Comparison of ENCODE assay signal across 13 cellular contexts in genomic region chr4:173281420-173282333, GRCh38. TPM values are rescaled to one million over a fixed set of nuclear protein-coding genes. Genes with fewer than 3 reads are reported as not detected.
DNase-seq lines count a peak whose midpoint lies in the region; ATAC-seq and TF ChIP-seq lines count a peak whose summit lies in the region.
"Had no signal": no experiment of that assay in that cellular context is flagged by ENCODE, and none has a peak within 500 bp of the region (broad histone marks: within the 10 kb centered on the region; RNA-seq: fewer than 3 reads in every experiment).

No MANE protein-coding gene starts in this region.

- no peaks in the 10 kb centered on the region for H3F3A ChIP-seq in smooth muscle cell (ENCODE audit: low read depth)

- H3K4me1 Mint-ChIP-seq in activated T-helper 17 cell treated with anti-CD3 and anti-CD28 coated beads, Interleukin-2, amount 50 U/mL, for 72 hours, result peaks cover 10% of the 10 kb centered on the region
- no peaks in the 10 kb centered on the region for H3K4me1 Mint-ChIP-seq in activated CD4-positive, alpha-beta T cell treated with anti-CD3 and anti-CD28 coated beads, Interleukin-2, amount 10 ng/mL, durations not matched to agents 7 days and 5 days

- no peak overlapping the region for H2AFZ ChIP-seq in smooth muscle cell (ENCODE audit: low read depth)

- H3K4me3 ChIP-seq in smooth muscle cell, result peak overlapping the region; percentile 10

- H3K9me3 Mint-ChIP-seq in activated T-helper 17 cell treated with anti-CD3 and anti-CD28 coated beads, Interleukin-2, amount 50 U/mL, for 72 hours, result no peaks in the 10 kb centered on the region
- peaks cover 38% of the 10 kb centered on the region for H3K9me3 Mint-ChIP-seq in activated CD4-positive, alpha-beta T cell treated with anti-CD3 and anti-CD28 coated beads, Interleukin-2, amount 10 ng/mL, durations not matched to agents 7 days and 5 days

- ATAC-seq in GM18909 (IDR thresholded peaks at IDR 0.05; ENCODE audit: poor library complexity, unreplicated experiment) (peak; percentile 71), GM19452 (IDR thresholded peaks at IDR 0.05; ENCODE audit: unreplicated experiment) (no peak)
- ATAC-seq in activated T-helper 17 cell treated with anti-CD3 and anti-CD28 coated beads, Interleukin-2, amount 50 U/mL, for 72 hours (replicated peaks), result no peak
- ATAC-seq: naive thymus-derived CD8-positive, alpha-beta T cell had no signal

- H3K27me3 Mint-ChIP-seq in activated T-helper 17 cell treated with anti-CD3 and anti-CD28 coated beads, Interleukin-2, amount 50 U/mL, for 72 hours, result no peaks in the 10 kb centered on the region
- H3K27me3 Mint-ChIP-seq in activated CD4-positive, alpha-beta T cell treated with anti-CD3 and anti-CD28 coated beads, Interleukin-2, amount 10 ng/mL, durations not matched to agents 7 days and 5 days, result no peaks in the 10 kb centered on the region
- H3K27me3 Mint-ChIP-seq: naive thymus-derived CD8-positive, alpha-beta T cell had no signal

- H3K27ac Mint-ChIP-seq in activated T-helper 17 cell treated with anti-CD3 and anti-CD28 coated beads, Interleukin-2, amount 50 U/mL, for 72 hours, result peak overlapping the region; percentile 17
- no peak overlapping the region for H3K27ac Mint-ChIP-seq in activated CD4-positive, alpha-beta T cell treated with anti-CD3 and anti-CD28 coated beads, Interleukin-2, amount 10 ng/mL, durations not matched to agents 7 days and 5 days

- no peak overlapping the region for H3K4me3 Mint-ChIP-seq in activated T-helper 17 cell treated with anti-CD3 and anti-CD28 coated beads, Interleukin-2, amount 50 U/mL, for 72 hours
- H3K4me3 Mint-ChIP-seq in activated CD4-positive, alpha-beta T cell treated with anti-CD3 and anti-CD28 coated beads, Interleukin-2, amount 10 ng/mL, durations not matched to agents 7 days and 5 days, result no peak overlapping the region
- H3K4me3 Mint-ChIP-seq: naive thymus-derived CD8-positive, alpha-beta T cell; WTC11 had no signal

- 74% methylated on average over 13 of the region's 13 CpGs for WGBS in smooth muscle cell (ENCODE audit: low lambda C conversion rate)

- CTCF ChIA-PET in activated CD4-positive, alpha-beta T cell treated with anti-CD3 and anti-CD28 coated beads, Interleukin-2, amount 10 ng/mL, durations not matched to agents 7 days and 5 days (lab: Charles Lee), result interaction anchor here (1.1 kb wide), 1 partner anchor 268 kb away, joined by 3 read pairs; no protein-coding TSS in a partner anchor
- CTCF ChIA-PET in HEK293T (lab: Yijun Ruan, JAX), result interaction anchor here (0.9 to 4.5 kb wide), 3 partner anchors 20 to 268 kb away, joined by 3 to 20 read pairs (median 4); no protein-coding TSS in a partner anchor

- H3K27ac ChIP-seq in smooth muscle cell (ENCODE audit: low read depth), result no peak overlapping the region

- peak; percentile 85 to 93 for DNase-seq in Kasumi-1 (lab: John Stamatoyannopoulos, UW)
- DNase-seq in smooth muscle cell (lab: John Stamatoyannopoulos, UW; ENCODE audit: unreplicated experiment), result no peak
- no peak for DNase-seq in activated CD4-positive, alpha-beta T cell treated with anti-CD3 and anti-CD28 coated beads, Interleukin-2, amount 10 ng/mL, durations not matched to agents 7 days and 5 days
- DNase-seq in cortex of kidney (lab: John Stamatoyannopoulos, UW), result no peak
- DNase-seq in HEK293T (ENCODE audit: extremely low spot score), result no peak
- DNase-seq: Caco-2; naive thymus-derived CD8-positive, alpha-beta T cell; NCI-H187; stimulated activated CD8-positive, alpha-beta memory T cell treated with anti-CD3 and anti-CD28 coated beads, Interleukin-4, amount 100 ng/mL, for 48 hours had no signal

- peaks cover 6% of the 10 kb centered on the region for H3K36me3 ChIP-seq in smooth muscle cell (ENCODE audit: low read depth)

- H3K36me3 Mint-ChIP-seq in activated T-helper 17 cell treated with anti-CD3 and anti-CD28 coated beads, Interleukin-2, amount 50 U/mL, for 72 hours (ENCODE audit: low read depth), result no peaks in the 10 kb centered on the region
- peaks cover 9% of the 10 kb centered on the region for H3K36me3 Mint-ChIP-seq in activated CD4-positive, alpha-beta T cell treated with anti-CD3 and anti-CD28 coated beads, Interleukin-2, amount 10 ng/mL, durations not matched to agents 7 days and 5 days (ENCODE audit: low read depth)

- H3K4me1 ChIP-seq in smooth muscle cell (ENCODE audit: low read depth), result peaks cover 4% of the 10 kb centered on the region
- H3K4me1 ChIP-seq: Caco-2 had no signal

- no peak overlapping the region for H3K9ac ChIP-seq in smooth muscle cell (ENCODE audit: low read depth)

- no peaks in the 10 kb centered on the region for H3K79me2 ChIP-seq in smooth muscle cell (ENCODE audit: low read depth)

- POLR2A ChIA-PET in activated CD4-positive, alpha-beta T cell treated with anti-CD3 and anti-CD28 coated beads, Interleukin-2, amount 10 ng/mL, durations not matched to agents 7 days and 5 days (lab: Charles Lee), result no interaction called here
- POLR2A ChIA-PET in HEK293T (lab: Yijun Ruan, JAX), result interaction anchor here (0.7 to 0.9 kb wide), 2 partner anchors 11 to 53 kb away, joined by 3 read pairs; no protein-coding TSS in a partner anchor

- peaks cover 10% of the 10 kb centered on the region for H3K9me3 ChIP-seq in smooth muscle cell (replicated peaks; ENCODE audit: low read depth)

- TF ChIP-seq CTCF in smooth muscle cell (IDR thresholded peaks at IDR 0.05; ENCODE audit: borderline replicate concordance, insufficient read depth, poor library complexity, severe bottlenecking), result no peak

- H3K27me3 ChIP-seq in smooth muscle cell (ENCODE audit: low read depth), result no peaks in the 10 kb centered on the region

- peak overlapping the region; percentile 31 for H3K4me2 ChIP-seq in smooth muscle cell

- H4K20me1 ChIP-seq in smooth muscle cell (ENCODE audit: low read depth), result no peaks in the 10 kb centered on the region

TF ChIP-seq in HEK293T, 16 proteins besides CTCF, POLR2A, EP300 and RAD21:
- no peak for TF ChIP-seq ZNF384 (IDR thresholded peaks at IDR 0.05)
- no peak for TF ChIP-seq TARDBP (IDR thresholded peaks at IDR 0.05)
- no peak for TF ChIP-seq LEF1 (IDR thresholded peaks at IDR 0.05; ENCODE audit: borderline replicate concordance)
- no peak for TF ChIP-seq HDGF (IDR thresholded peaks at IDR 0.05; ENCODE audit: borderline replicate concordance)
- TF ChIP-seq SP1 (IDR thresholded peaks at IDR 0.05), result no peak
- no peak for TF ChIP-seq FOXA1 (IDR thresholded peaks at IDR 0.05)
- TF ChIP-seq ELF4 (IDR thresholded peaks at IDR 0.05), result no peak
- TF ChIP-seq FOXK2 (IDR thresholded peaks at IDR 0.05), result no peak
- no peak for TF ChIP-seq BHLHE40 (IDR thresholded peaks at IDR 0.05; ENCODE audit: borderline replicate concordance)
- no peak for TF ChIP-seq CTBP1 (IDR thresholded peaks at IDR 0.05; ENCODE audit: borderline replicate concordance)
- TF ChIP-seq ARNT (IDR thresholded peaks at IDR 0.05), result no peak
- TF ChIP-seq SUZ12 (IDR thresholded peaks at IDR 0.05), result no peak
- no peak for TF ChIP-seq NFRKB (IDR thresholded peaks at IDR 0.05)
- TF ChIP-seq PKNOX1 (IDR thresholded peaks at IDR 0.05), result no peak

RNA-seq across cellular contexts. Expression of gene HMGB2, which starts 52.5 kb away (rescaled TPM):
- 100 to 1,000 TPM; 431 to 468 TPM for total RNA-seq in activated T-helper 17 cell treated with anti-CD3 and anti-CD28 coated beads, Interleukin-2, amount 50 U/mL, for 72 hours
- total RNA-seq in smooth muscle cell, result 22.6 and 27.4 TPM in 2 replicates
- polyA plus RNA-seq in smooth muscle cell, result 50.1 and 54.9 TPM in 2 replicates
- total RNA-seq in activated CD4-positive, alpha-beta T cell treated with anti-CD3 and anti-CD28 coated beads, Interleukin-2, amount 10 ng/mL, durations not matched to agents 7 days and 5 days, result 1,000 to 10,000 TPM in 1 of 2 experiments, 100 to 1,000 TPM in 1; 975 to 1,039 TPM

Comparison
In these comparisons a context has a peak if more than half of its experiments do, and no peak if none do; other contexts are left out.
1. DNase-seq: peak in Kasumi-1 (2 of 2); none in smooth muscle cell (single experiment), activated CD4-positive, alpha-beta T cell treated with anti-CD3 and anti-CD28 coated beads, Interleukin-2, amount 10 ng/mL, durations not matched to agents 7 days and 5 days (single experiment), cortex of kidney (single experiment) and HEK293T (single experiment).
2. RNA of gene HMGB2, which starts 52.5 kb away (total RNA-seq): 975 to 1,039 TPM in activated CD4-positive, alpha-beta T cell treated with anti-CD3 and anti-CD28 coated beads, Interleukin-2, amount 10 ng/mL, durations not matched to agents 7 days and 5 days and 431 to 468 TPM in activated T-helper 17 cell treated with anti-CD3 and anti-CD28 coated beads, Interleukin-2, amount 50 U/mL, for 72 hours; 22.6 to 27.4 TPM in smooth muscle cell; every median in the first group is over 10 times any median in the second.